In genomic region chr12:56687225-56688128, GRCh38 we compare ENCODE assay signal across 8 cellular contexts. TPM values are rescaled to one million over a fixed set of nuclear protein-coding genes. Genes with fewer than 3 reads are reported as not detected.
DNase-seq lines count a peak whose midpoint lies in the region; ATAC-seq and TF ChIP-seq lines count a peak whose summit lies in the region.

No MANE protein-coding gene starts in this region.

- no peaks in the 10 kb centered on the region for H3K9me3 Mint-ChIP-seq in activated T-cell treated with anti-CD3 and anti-CD28 coated beads, Interleukin-2, amount 50 U/mL, for 72 hours
- H3K9me3 Mint-ChIP-seq in natural killer cell treated with Interleukin-12 subunit alpha and Interleukin-12 subunit beta and Interleukin-15 and Interleukin-18, amount 100 ng/mL, for 72 hours, result no peaks in the 10 kb centered on the region

- peak; percentile 4 for ATAC-seq in HG03095 (IDR thresholded peaks at IDR 0.05; ENCODE audit: unreplicated experiment)
- peak; percentile 12 to 55 for ATAC-seq in activated T-cell treated with anti-CD3 and anti-CD28 coated beads, Interleukin-2, amount 50 U/mL, for 72 hours (replicated peaks in 1 of 2)
- peak in 1 of 2 donors; percentile 67 for ATAC-seq in natural killer cell treated with Interleukin-12 subunit alpha and Interleukin-12 subunit beta and Interleukin-15 and Interleukin-18, amount 100 ng/mL, for 72 hours

- H3K4me3 ChIP-seq in NT2/D1 (ENCODE audit: insufficient read length, low read depth) (peak overlapping the region; percentile 95), fibroblast of lung (replicated peaks in 1 of 4; ENCODE audit: control extremely low read depth in 1 of 4, insufficient read depth in 1 of 4, low read depth in 3 of 4, low read length in 4 of 4) (peak overlapping the region; percentile 99 to 100 (median 100)), suprapubic skin (peak overlapping the region; percentile 75)

- no peaks in the 10 kb centered on the region for H3K9me3 ChIP-seq in NT2/D1 (ENCODE audit: insufficient read depth, low read length)
- no peaks in the 10 kb centered on the region for H3K9me3 ChIP-seq in fibroblast of lung (ENCODE audit: control insufficient read depth, insufficient read depth, low read depth, low read length)
- H3K9me3 ChIP-seq in suprapubic skin, result no peaks in the 10 kb centered on the region

- no peak overlapping the region for H2AFZ ChIP-seq in fibroblast of lung (ENCODE audit: low read length)

- H3K27me3 ChIP-seq in NT2/D1 (ENCODE audit: insufficient read depth, insufficient read length) (no peaks in the 10 kb centered on the region), fibroblast of lung (ENCODE audit: control insufficient read depth, insufficient read depth, low read length) (no peaks in the 10 kb centered on the region), suprapubic skin (no peaks in the 10 kb centered on the region)

- peak overlapping the region; percentile 95 to 99 for H3K4me3 Mint-ChIP-seq in activated T-cell treated with anti-CD3 and anti-CD28 coated beads, Interleukin-2, amount 50 U/mL, for 72 hours
- peak overlapping the region; percentile 97 for H3K4me3 Mint-ChIP-seq in natural killer cell treated with Interleukin-12 subunit alpha and Interleukin-12 subunit beta and Interleukin-15 and Interleukin-18, amount 100 ng/mL, for 72 hours

- H3K27me3 Mint-ChIP-seq in activated T-cell treated with anti-CD3 and anti-CD28 coated beads, Interleukin-2, amount 50 U/mL, for 72 hours (ENCODE audit: low read depth), result no peaks in the 10 kb centered on the region
- H3K27me3 Mint-ChIP-seq in natural killer cell treated with Interleukin-12 subunit alpha and Interleukin-12 subunit beta and Interleukin-15 and Interleukin-18, amount 100 ng/mL, for 72 hours, result no peaks in the 10 kb centered on the region

- no peaks in the 10 kb centered on the region for H4K20me1 ChIP-seq in fibroblast of lung (ENCODE audit: control insufficient read depth, extremely low read depth, insufficient read depth, low read length)

- H3K4me1 ChIP-seq in NT2/D1 (ENCODE audit: insufficient read depth, insufficient read length) (no peaks in the 10 kb centered on the region), fibroblast of lung (ENCODE audit: control insufficient read depth, extremely low read depth, insufficient read depth, low read length) (peaks cover 2% of the 10 kb centered on the region), suprapubic skin (peaks cover 44% of the 10 kb centered on the region)

- no peak for TF ChIP-seq CTCF in fibroblast of lung (conservative IDR thresholded peaks at IDR 0.05 in 1 of 2, IDR thresholded peaks at IDR 0.05 in 1 of 2; ENCODE audit: low read depth in 1 of 2, low read length in 2 of 2)
- TF ChIP-seq CTCF in suprapubic skin (IDR thresholded peaks at IDR 0.05), result no peak

- peak overlapping the region; percentile 99 for H3K27ac ChIP-seq in fibroblast of lung (ENCODE audit: insufficient read depth, low read length)
- H3K27ac ChIP-seq in suprapubic skin, result peak overlapping the region; percentile 97

- peak overlapping the region; percentile 98 for H3K9ac ChIP-seq in NT2/D1 (ENCODE audit: insufficient read length, low read depth)
- peak overlapping the region; percentile 99 for H3K9ac ChIP-seq in fibroblast of lung (ENCODE audit: insufficient read depth, low read length)

- peak overlapping the region; percentile 83 for H3K4me2 ChIP-seq in fibroblast of lung (ENCODE audit: extremely low read depth, insufficient read depth, low read length)

- 0% methylated on average over 31 of the region's 62 CpGs for WGBS in suprapubic skin

- peaks cover 11 to 32% of the 10 kb centered on the region in 2 donors for H3K36me3 Mint-ChIP-seq in activated T-cell treated with anti-CD3 and anti-CD28 coated beads, Interleukin-2, amount 50 U/mL, for 72 hours (ENCODE audit: insufficient read depth in 2 of 2)
- H3K36me3 Mint-ChIP-seq in natural killer cell treated with Interleukin-12 subunit alpha and Interleukin-12 subunit beta and Interleukin-15 and Interleukin-18, amount 100 ng/mL, for 72 hours, result peaks cover 25% of the 10 kb centered on the region

- H3K27ac Mint-ChIP-seq in activated T-cell treated with anti-CD3 and anti-CD28 coated beads, Interleukin-2, amount 50 U/mL, for 72 hours, result peak overlapping the region; percentile 98
- peak overlapping the region; percentile 99 for H3K27ac Mint-ChIP-seq in natural killer cell treated with Interleukin-12 subunit alpha and Interleukin-12 subunit beta and Interleukin-15 and Interleukin-18, amount 100 ng/mL, for 72 hours

- no peak for TF ChIP-seq EP300 in suprapubic skin (IDR thresholded peaks at IDR 0.05)

- TF ChIP-seq POLR2A in suprapubic skin (IDR thresholded peaks at IDR 0.05), result no peak

- H3K79me2 ChIP-seq in fibroblast of lung (ENCODE audit: control insufficient read depth, insufficient read depth, low read length), result peaks cover 53% of the 10 kb centered on the region

- H3K36me3 ChIP-seq in NT2/D1 (ENCODE audit: insufficient read depth, insufficient read length, low read length) (peaks cover 41% of the 10 kb centered on the region), fibroblast of lung (ENCODE audit: control insufficient read depth, insufficient read depth, low read length) (no peaks in the 10 kb centered on the region), suprapubic skin (no peaks in the 10 kb centered on the region)

- DNase-seq in DMS153 treated with DMSO at 0.1 percent for 48 hours (lab: John Stamatoyannopoulos, UW; ENCODE audit: unreplicated experiment), result peak; percentile 17
- no peak for DNase-seq in DMS153 (lab: John Stamatoyannopoulos, UW)
- DNase-seq in NT2/D1 (ENCODE audit: low read depth, low spot score), result no peak
- DNase-seq in activated T-cell treated with anti-CD3 and anti-CD28 coated beads, Interleukin-2, amount 50 U/mL, for 72 hours, result peak; percentile 56 to 60
- DNase-seq in fibroblast of lung (ENCODE audit: low read depth in 2 of 2), result peak in 1 of 2 donors; percentile 46
- DNase-seq in natural killer cell treated with Interleukin-12 subunit alpha and Interleukin-12 subunit beta and Interleukin-15 and Interleukin-18, amount 100 ng/mL, for 72 hours (ENCODE audit: low spot score), result peak; percentile 64
- DNase-seq in suprapubic skin (ENCODE audit: low spot score in 2 of 2), result peak; percentile 81 to 86

- peaks cover 46% of the 10 kb centered on the region for H3K4me1 Mint-ChIP-seq in activated T-cell treated with anti-CD3 and anti-CD28 coated beads, Interleukin-2, amount 50 U/mL, for 72 hours (ENCODE audit: low read depth)
- peaks cover 30 to 33% of the 10 kb centered on the region in 2 donors for H3K4me1 Mint-ChIP-seq in natural killer cell treated with Interleukin-12 subunit alpha and Interleukin-12 subunit beta and Interleukin-15 and Interleukin-18, amount 100 ng/mL, for 72 hours (ENCODE audit: low read depth in 2 of 2)

RNA-seq across cellular contexts. Expression of gene PTGES3, which starts 0.6 kb away (rescaled TPM):
- total RNA-seq in activated T-cell treated with anti-CD3 and anti-CD28 coated beads, Interleukin-2, amount 50 U/mL, for 72 hours, result 100 to 1,000 TPM; 166 to 192 TPM
- total RNA-seq in fibroblast of lung, result 53.7 and 60.3 TPM in 2 replicates
- polyA plus RNA-seq in fibroblast of lung, result 119 and 149 TPM in 2 replicates
- 145 and 195 TPM in 2 replicates for polyA plus RNA-seq in fibroblast of lung (2012)
- 4.1 and 6.5 TPM in 2 replicates for polyA minus RNA-seq in fibroblast of lung (ENCODE audit: low replicate concordance)
- 100 to 1,000 TPM; 201 to 270 TPM for total RNA-seq in natural killer cell treated with Interleukin-12 subunit alpha and Interleukin-12 subunit beta and Interleukin-15 and Interleukin-18, amount 100 ng/mL, for 72 hours
- 10 to 100 TPM; 51.7 to 71.2 (median 69.9) TPM for total RNA-seq in suprapubic skin

RNA-seq across cellular contexts. Expression of gene NACA, which starts 37.6 kb away (rescaled TPM):
- total RNA-seq in activated T-cell treated with anti-CD3 and anti-CD28 coated beads, Interleukin-2, amount 50 U/mL, for 72 hours, result 100 to 1,000 TPM; 903 to 922 TPM
- total RNA-seq in fibroblast of lung, result 1,188 and 1,487 TPM in 2 replicates
- 971 and 1,242 TPM in 2 replicates for polyA plus RNA-seq in fibroblast of lung
- polyA plus RNA-seq in fibroblast of lung (2012), result 1,518 and 1,718 TPM in 2 replicates
- 49.4 and 57.5 TPM in 2 replicates for polyA minus RNA-seq in fibroblast of lung (ENCODE audit: low replicate concordance)
- 100 to 1,000 TPM; 322 to 563 TPM for total RNA-seq in natural killer cell treated with Interleukin-12 subunit alpha and Interleukin-12 subunit beta and Interleukin-15 and Interleukin-18, amount 100 ng/mL, for 72 hours
- 1,000 to 10,000 TPM; 1,068 to 1,481 (median 1,369) TPM for total RNA-seq in suprapubic skin

RNA-seq across cellular contexts. Expression of gene ATP5F1B, which starts 41.7 kb away (rescaled TPM):
- total RNA-seq in activated T-cell treated with anti-CD3 and anti-CD28 coated beads, Interleukin-2, amount 50 U/mL, for 72 hours, result 100 to 1,000 TPM; 661 to 679 TPM
- total RNA-seq in fibroblast of lung, result 376 and 613 TPM in 2 replicates
- polyA plus RNA-seq in fibroblast of lung, result 965 and 1,111 TPM in 2 replicates
- polyA plus RNA-seq in fibroblast of lung (2012), result 731 and 866 TPM in 2 replicates
- polyA minus RNA-seq in fibroblast of lung (ENCODE audit: low replicate concordance), result 2,174 and 2,617 TPM in 2 replicates
- total RNA-seq in natural killer cell treated with Interleukin-12 subunit alpha and Interleukin-12 subunit beta and Interleukin-15 and Interleukin-18, amount 100 ng/mL, for 72 hours, result 100 to 1,000 TPM; 663 to 739 TPM
- total RNA-seq in suprapubic skin, result 100 to 1,000 TPM; 423 to 515 (median 438) TPM

RNA-seq across cellular contexts. Expression of gene BAZ2A, which starts 57.4 kb away (rescaled TPM):
- 100 to 1,000 TPM; 128 to 154 TPM for total RNA-seq in activated T-cell treated with anti-CD3 and anti-CD28 coated beads, Interleukin-2, amount 50 U/mL, for 72 hours
- 15.9 and 32.0 TPM in 2 replicates for total RNA-seq in fibroblast of lung
- polyA plus RNA-seq in fibroblast of lung, result 39.9 and 42.5 TPM in 2 replicates
- polyA plus RNA-seq in fibroblast of lung (2012), result 22.9 and 27.4 TPM in 2 replicates
- 168 and 206 TPM in 2 replicates for polyA minus RNA-seq in fibroblast of lung (ENCODE audit: low replicate concordance)
- total RNA-seq in natural killer cell treated with Interleukin-12 subunit alpha and Interleukin-12 subunit beta and Interleukin-15 and Interleukin-18, amount 100 ng/mL, for 72 hours, result 100 to 1,000 TPM; 140 to 153 TPM
- total RNA-seq in suprapubic skin, result 100 to 1,000 TPM in 3 of 4 donors, 10 to 100 TPM in 1; 100.0 to 243 (median 129) TPM

Comparison
In these comparisons a context has a peak if more than half of its experiments do, and no peak if none do; other contexts are left out.
1. DNase-seq: peak in DMS153 treated with DMSO at 0.1 percent for 48 hours (single experiment), activated T-cell treated with anti-CD3 and anti-CD28 coated beads, Interleukin-2, amount 50 U/mL, for 72 hours (2 of 2), natural killer cell treated with Interleukin-12 subunit alpha and Interleukin-12 subunit beta and Interleukin-15 and Interleukin-18, amount 100 ng/mL, for 72 hours (single experiment) and suprapubic skin (2 of 2); none in DMS153 (single experiment) and NT2/D1 (single experiment).
2. Peak in every context shown above with its lines, with median percentiles within 50 percentile points of each other: H3K4me3 ChIP-seq.